ENCODE assay signal across 8 cellular contexts in the genomic region with DNA sequence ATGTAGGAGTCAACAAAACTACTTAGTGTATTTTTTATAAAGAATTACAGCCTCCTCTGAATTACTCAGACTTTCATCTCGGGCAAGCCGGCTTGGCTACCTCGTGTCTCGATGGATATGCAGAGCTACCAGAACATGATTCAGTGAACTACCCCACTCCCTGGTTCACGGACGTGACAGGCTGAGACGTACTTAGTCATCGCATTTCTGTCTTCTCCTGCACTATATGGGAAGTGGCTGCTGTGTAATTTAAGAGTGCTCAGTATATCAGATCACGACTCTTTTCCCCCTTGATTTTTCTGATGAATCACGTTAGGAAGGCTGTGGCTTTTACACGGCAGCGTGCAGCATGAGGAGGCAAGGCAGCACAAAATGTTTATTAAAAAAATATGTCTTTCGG.
A peak's percentile ranks its signal among the peaks of the same experiment; 100 is the strongest.
DNase-seq lines count a peak whose midpoint lies in the region; ATAC-seq and TF ChIP-seq lines count a peak whose summit lies in the region.

No MANE protein-coding gene starts in this region.

- no peak overlapping the region for H3K27ac Mint-ChIP-seq in activated CD4-positive, alpha-beta T cell treated with anti-CD3 and anti-CD28 coated beads, Interleukin-2, amount 10 ng/mL, durations not matched to agents 7 days and 5 days

- 15 to 19% methylated on average over 13 of the region's 13 CpGs for WGBS in esophagus squamous epithelium, 2 donors
- WGBS in stomach, 5 donors: 46 to 73% (median 66%) methylated on average over 13 of the region's 13 CpGs

- H3K4me3 ChIP-seq in esophagus squamous epithelium (no peak overlapping the region), SJCRH30 (no peak overlapping the region), stomach (no peak overlapping the region)

- CTCF ChIA-PET in activated CD4-positive, alpha-beta T cell treated with anti-CD3 and anti-CD28 coated beads, Interleukin-2, amount 10 ng/mL, durations not matched to agents 7 days and 5 days (lab: Charles Lee): no interaction called here

- H3K9me3 ChIP-seq in esophagus squamous epithelium: no peaks in the 10 kb centered on the region
- H3K9me3 ChIP-seq in SJCRH30 (replicated peaks): no peaks in the 10 kb centered on the region
- no peaks in the 10 kb centered on the region for H3K9me3 ChIP-seq in stomach

- H3K36me3 ChIP-seq in esophagus squamous epithelium (no peaks in the 10 kb centered on the region), SJCRH30 (no peaks in the 10 kb centered on the region), stomach (no peaks in the 10 kb centered on the region)

- TF ChIP-seq CTCF in esophagus squamous epithelium (IDR thresholded peaks at IDR 0.05): no peak
- TF ChIP-seq CTCF in stomach (IDR thresholded peaks at IDR 0.05): no peak

- intact Hi-C loops in esophagus squamous epithelium (cut with DNase I) (no loop called here), stomach (cut with DNase I; ENCODE audit: low total_unique reads) (no loop called here)

- H3K27ac ChIP-seq in esophagus squamous epithelium: peak overlapping the region in 3 of 4 donors; percentile 66 to 81 (median 74)
- H3K27ac ChIP-seq in SJCRH30: no peak overlapping the region
- no peak overlapping the region for H3K27ac ChIP-seq in stomach

- H3K27me3 Mint-ChIP-seq in activated CD4-positive, alpha-beta T cell treated with anti-CD3 and anti-CD28 coated beads, Interleukin-2, amount 10 ng/mL, durations not matched to agents 7 days and 5 days: peaks cover 1% of the 10 kb centered on the region

- H3K4me1 Mint-ChIP-seq in activated CD4-positive, alpha-beta T cell treated with anti-CD3 and anti-CD28 coated beads, Interleukin-2, amount 10 ng/mL, durations not matched to agents 7 days and 5 days: peaks cover 16% of the 10 kb centered on the region

- H3K27me3 ChIP-seq in esophagus squamous epithelium (no peaks in the 10 kb centered on the region), SJCRH30 (peaks cover 6% of the 10 kb centered on the region; the same call in 1 of the 2 replicates), stomach (no peaks in the 10 kb centered on the region)

- POLR2A ChIA-PET in activated CD4-positive, alpha-beta T cell treated with anti-CD3 and anti-CD28 coated beads, Interleukin-2, amount 10 ng/mL, durations not matched to agents 7 days and 5 days (lab: Charles Lee): no interaction called here

- ATAC-seq in GM21367 (IDR thresholded peaks at IDR 0.05; ENCODE audit: unreplicated experiment): no peak
- no peak for ATAC-seq in HG02973 (IDR thresholded peaks at IDR 0.05; ENCODE audit: unreplicated experiment)

- H3K4me1 ChIP-seq in esophagus squamous epithelium: peaks cover 0 to 19% (median 0%) of the 10 kb centered on the region in 3 donors
- H3K4me1 ChIP-seq in SJCRH30: no peaks in the 10 kb centered on the region
- no peaks in the 10 kb centered on the region for H3K4me1 ChIP-seq in stomach

- H3K4me3 Mint-ChIP-seq in activated CD4-positive, alpha-beta T cell treated with anti-CD3 and anti-CD28 coated beads, Interleukin-2, amount 10 ng/mL, durations not matched to agents 7 days and 5 days: no peak overlapping the region

- no peaks in the 10 kb centered on the region for H3K36me3 Mint-ChIP-seq in activated CD4-positive, alpha-beta T cell treated with anti-CD3 and anti-CD28 coated beads, Interleukin-2, amount 10 ng/mL, durations not matched to agents 7 days and 5 days (ENCODE audit: low read depth)

- DNase-seq in HCEC 1CT (peak; percentile 86), esophagus squamous epithelium (lab: John Stamatoyannopoulos, UW) (no peak), SJCRH30 (no peak), stomach (no peak)
- DNase-seq in activated CD4-positive, alpha-beta T cell treated with anti-CD3 and anti-CD28 coated beads, Interleukin-2, amount 10 ng/mL, durations not matched to agents 7 days and 5 days: peak; percentile 9
- DNase-seq in stimulated activated CD4-positive, alpha-beta T cell treated with anti-CD3 and anti-CD28 coated beads, Interleukin-4, amount 100 ng/mL, for 24 hours: peak; percentile 77

- no peak for TF ChIP-seq EP300 in stomach (IDR thresholded peaks at IDR 0.05)

- H3K9me3 Mint-ChIP-seq in activated CD4-positive, alpha-beta T cell treated with anti-CD3 and anti-CD28 coated beads, Interleukin-2, amount 10 ng/mL, durations not matched to agents 7 days and 5 days: no peaks in the 10 kb centered on the region

- no peak for TF ChIP-seq POLR2A in esophagus squamous epithelium (IDR thresholded peaks at IDR 0.05)
- no peak for TF ChIP-seq POLR2A in stomach (IDR thresholded peaks at IDR 0.05)

Comparison
In these comparisons a context has a peak if more than half of its experiments do, and no peak if none do; other contexts are left out.
1. DNase-seq: peak in HCEC 1CT (single experiment), activated CD4-positive, alpha-beta T cell treated with anti-CD3 and anti-CD28 coated beads, Interleukin-2, amount 10 ng/mL, durations not matched to agents 7 days and 5 days (single experiment) and stimulated activated CD4-positive, alpha-beta T cell treated with anti-CD3 and anti-CD28 coated beads, Interleukin-4, amount 100 ng/mL, for 24 hours (single experiment); none in esophagus squamous epithelium (single experiment), SJCRH30 (0 of 2) and stomach (single experiment).
2. H3K27ac ChIP-seq: peak in esophagus squamous epithelium (3 of 4); none in SJCRH30 (single experiment) and stomach (0 of 5).